ENCODE assay signal across 1 cellular context in genomic region chr2:200086911-200087310, GRCh38.
TF ChIP-seq lines count a peak whose summit lies in the region.

No MANE protein-coding gene starts in this region.

TF ChIP-seq in SK-N-SH, 30 proteins besides CTCF, POLR2A, EP300 and RAD21 (continued from another document):
- TF ChIP-seq CHD2 (IDR thresholded peaks at IDR 0.05; ENCODE audit: low read length, partially characterized antibody) = no peak
- no peak for TF ChIP-seq TAF1 (IDR thresholded peaks at IDR 0.05; ENCODE audit: borderline replicate concordance, low read depth, low read length)
- no peak for TF ChIP-seq USF2 (IDR thresholded peaks at IDR 0.05; ENCODE audit: borderline replicate concordance, low read depth, low read length)
